Comparison of ENCODE assay signal across 27 cellular contexts in genomic region chr6:51536728-51537127, GRCh38.
"Had no signal": no experiment of that assay in that cellular context is flagged by ENCODE, and none has a peak within 500 bp of the region (broad histone marks: within the 10 kb centered on the region; RNA-seq: fewer than 3 reads in every experiment).

No MANE protein-coding gene starts in this region.

- DNase-seq: stimulated activated CD4-positive, alpha-beta T cell treated with anti-CD3 and anti-CD28 coated beads, Interleukin-2, amount 100 ng/mL, for 48 hours; stimulated activated CD4-positive, alpha-beta T cell treated with anti-CD3 and anti-CD28 coated beads, Interleukin-4, amount 100 ng/mL, for 1 hour; stimulated activated CD4-positive, alpha-beta T cell treated with anti-CD3 and anti-CD28 coated beads, Interleukin-4, amount 100 ng/mL, for 24 hours; stimulated activated CD4-positive, alpha-beta T cell treated with anti-CD3 and anti-CD28 coated beads, Interleukin-4, amount 100 ng/mL, for 4 hours; stimulated activated CD8-positive, alpha-beta memory T cell treated with anti-CD3 and anti-CD28 coated beads, Interleukin-4, amount 100 ng/mL, for 48 hours; stimulated activated naive B cell treated with anti-CD40 and anti-IgM and Interleukin-4, amounts not matched to agents 10 μg/mL and 1 μg/mL and 100 μg/mL, for 72 hours; stimulated activated naive CD4-positive, alpha-beta T cell; stimulated activated naive CD4-positive, alpha-beta T cell treated with Interleukin-2 at 50 U/mL for 16 hours; stimulated activated naive CD8-positive, alpha-beta T cell treated with anti-CD3 and anti-CD28 coated beads, Interleukin-15, amount 100 ng/mL, for 72 hours; stimulated activated naive CD8-positive, alpha-beta T cell treated with anti-CD3 and anti-CD28 coated beads, Interleukin-15, Interleukin-2, amounts not matched to agents 100 U/mL and 50 U/mL, for 24 hours; stomach; substantia nigra; testis; thyroid gland; tibial artery; transverse colon; trophoblast cell; upper lobe of left lung; upper lobe of right lung; uterus had no signal

- ATAC-seq: stimulated activated effector memory CD8-positive, alpha-beta T cell treated with anti-CD3 and anti-CD28 coated beads, Interleukin-12 subunit alpha, Interleukin-12 subunit beta, amount 100 ng/mL, for 72 hours; stimulated activated memory B cell treated with anti-CD40 and anti-IgM and Interleukin-4, amounts not matched to agents 10 μg/mL and 1 μg/mL and 100 μg/mL, for 72 hours; stimulated activated naive B cell treated with anti-CD40 and anti-IgM and Interleukin-4, amounts not matched to agents 10 μg/mL and 1 μg/mL and 100 μg/mL, for 72 hours; stimulated activated naive CD8-positive, alpha-beta T cell treated with anti-CD3 and anti-CD28 coated beads, Interleukin-15, amount 100 ng/mL, for 72 hours; stimulated activated naive CD8-positive, alpha-beta T cell treated with anti-CD3 and anti-CD28 coated beads, Interleukin-15, Interleukin-2, amounts not matched to agents 100 U/mL and 50 U/mL, for 24 hours; upper lobe of right lung had no signal

- H3K27ac ChIP-seq: stomach, suprapubic skin, testis, thoracic aorta, thyroid gland, tibial artery, tibial nerve, transverse colon, upper lobe of left lung, upper lobe of right lung, uterus, vagina had no signal

- H3K9me3 ChIP-seq: stomach, suprapubic skin, testis, thoracic aorta, thyroid gland, tibial artery, tibial nerve, transverse colon, upper lobe of left lung, upper lobe of right lung, uterus, vagina had no signal

- H3K4me3 ChIP-seq: stomach, suprapubic skin, testis, thoracic aorta, thyroid gland, tibial artery, tibial nerve, transverse colon, upper lobe of left lung, upper lobe of right lung, uterus, vagina had no signal

- FAIRE-seq: urothelium cell line had no signal

- H3K36me3 ChIP-seq: stomach, suprapubic skin, thoracic aorta, thyroid gland, tibial artery, tibial nerve, transverse colon, upper lobe of left lung, upper lobe of right lung, uterus, vagina had no signal

- H3K27me3 ChIP-seq: suprapubic skin, testis, thyroid gland, tibial artery, tibial nerve, transverse colon, upper lobe of left lung, upper lobe of right lung, uterus, vagina had no signal

- H3K4me1 ChIP-seq: stomach, suprapubic skin, testis, thyroid gland, tibial nerve, transverse colon, upper lobe of left lung, upper lobe of right lung, uterus, vagina had no signal
